Comparison of ENCODE assay signal across 7 cellular contexts in the genomic region with DNA sequence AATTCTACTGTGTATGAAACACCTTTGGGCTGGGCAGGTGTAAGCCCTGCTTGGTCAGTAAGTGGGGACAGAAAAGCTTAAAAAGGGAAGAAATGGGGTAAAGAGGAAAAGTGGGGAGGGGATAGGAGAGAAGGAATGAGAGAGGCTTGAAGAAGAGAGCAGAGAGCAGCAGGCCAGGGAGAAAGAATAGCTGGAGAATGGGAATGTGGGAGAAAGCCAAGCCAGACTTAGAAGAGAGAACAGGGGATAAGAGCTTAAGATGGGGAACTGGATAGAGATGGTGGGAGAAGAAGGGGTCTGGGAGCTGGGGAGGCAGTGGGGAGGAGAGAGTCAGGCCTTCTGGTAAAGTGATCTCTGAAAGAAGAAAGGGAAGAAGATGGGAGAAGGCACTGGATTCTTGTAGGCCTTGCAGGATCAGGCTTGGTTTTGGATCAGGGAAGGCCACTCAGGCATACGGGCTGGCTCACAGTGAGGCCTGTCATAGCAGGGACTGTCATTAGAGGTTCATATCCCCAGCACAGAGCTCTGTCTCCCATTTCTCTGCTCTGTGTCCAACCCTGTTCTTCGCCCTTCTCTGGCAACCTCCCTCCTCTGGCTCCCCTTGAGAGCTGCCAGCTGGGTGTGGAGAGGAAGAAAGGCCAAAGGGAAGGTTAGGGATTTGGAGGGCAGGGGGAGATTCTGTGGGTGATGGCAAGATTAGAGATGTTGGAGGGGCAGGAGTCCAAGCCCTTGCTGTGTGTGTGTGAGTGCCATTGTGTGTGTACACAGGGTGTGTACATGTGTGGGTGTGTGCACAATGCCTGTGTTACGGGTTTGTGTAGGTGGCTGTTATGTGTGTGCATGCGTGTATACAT. TPM values are rescaled to one million over a fixed set of nuclear protein-coding genes. Genes with fewer than 3 reads are reported as not detected.
DNase-seq lines count a peak whose midpoint lies in the region; ATAC-seq and TF ChIP-seq lines count a peak whose summit lies in the region.
"Had no signal": no experiment of that assay in that cellular context is flagged by ENCODE, and none has a peak within 500 bp of the region (broad histone marks: within the 10 kb centered on the region; RNA-seq: fewer than 3 reads in every experiment).

No MANE protein-coding gene starts in this region.

- ATAC-seq in RWPE2 (ENCODE audit: low read depth) (no peak), GM18909 (IDR thresholded peaks at IDR 0.05; ENCODE audit: poor library complexity, unreplicated experiment) (no peak), GM18520 (IDR thresholded peaks at IDR 0.05; ENCODE audit: unreplicated experiment) (no peak)

- no peaks in the 10 kb centered on the region for H3K36me3 ChIP-seq in RWPE2 (ENCODE audit: low read depth)
- no peaks in the 10 kb centered on the region for H3K36me3 ChIP-seq in liver (ENCODE audit: control insufficient read depth in 4 of 4, insufficient read depth in 3 of 4, low read depth in 1 of 4, low read length in 3 of 4)

- no peak overlapping the region for H3K9ac ChIP-seq in liver (ENCODE audit: low read depth in 1 of 2, low read length in 2 of 2)

- WGBS in liver, result 84% methylated on average over 4 of the region's 4 CpGs

- no peaks in the 10 kb centered on the region for H3K9me3 ChIP-seq in AG04450 (ENCODE audit: control insufficient read depth, insufficient read depth, low read length)
- H3K9me3 ChIP-seq in RWPE2 (ENCODE audit: severe bottlenecking), result no peaks in the 10 kb centered on the region
- H3K9me3 ChIP-seq in liver (ENCODE audit: control insufficient read depth in 4 of 4, low read length in 3 of 4), result no peaks in the 10 kb centered on the region
- H3K9me3 ChIP-seq: mucosa of descending colon had no signal

- TF ChIP-seq RAD21 in liver (IDR thresholded peaks at IDR 0.05), result no peak

- H3K27me3 ChIP-seq in AG04450 (ENCODE audit: control insufficient read depth, insufficient read depth, low read length) (no peaks in the 10 kb centered on the region), RWPE2 (ENCODE audit: insufficient read depth, poor library complexity, severe bottlenecking) (no peaks in the 10 kb centered on the region), liver (ENCODE audit: control insufficient read depth in 4 of 4, insufficient read depth in 4 of 4, low read length in 3 of 4) (no peaks in the 10 kb centered on the region)

- CTCF ChIA-PET in AG04450 (lab: Charles Lee), result interaction anchor here (1.1 kb wide), 1 partner anchor 10 kb away, joined by 3 read pairs; the partner anchor contains the start of gene SYNGAP1

- TF ChIP-seq CTCF in AG04450 (IDR thresholded peaks at IDR 0.05; ENCODE audit: low read depth, low read length) (no peak), RWPE2 (IDR thresholded peaks at IDR 0.05; ENCODE audit: poor library complexity, severe bottlenecking) (peak; percentile 7), liver (IDR thresholded peaks at IDR 0.05; ENCODE audit: low read depth, low read length, missing input control) (no peak)

- POLR2A ChIA-PET in AG04450 (lab: Yijun Ruan, JAX), result interaction anchor here (1.0 kb wide), 1 partner anchor 111 kb away, joined by 17 read pairs; no protein-coding TSS in a partner anchor

- H3K4me3 ChIP-seq in AG04450 (ENCODE audit: low read depth, low read length) (peak overlapping the region; percentile 73; the same call in 1 of the 2 replicates), RWPE2 (ENCODE audit: severe bottlenecking) (peak overlapping the region; percentile 69), liver (ENCODE audit: low read depth in 1 of 3, low read length in 3 of 3) (no peak overlapping the region)

- no peak overlapping the region for H3K27ac ChIP-seq in AG04450 (ENCODE audit: low read depth, low read length)
- H3K27ac ChIP-seq in RWPE2 (ENCODE audit: poor library complexity, severe bottlenecking), result peak overlapping the region; percentile 82
- peak overlapping the region; percentile 23 to 27 for H3K27ac ChIP-seq in liver (ENCODE audit: low read depth in 1 of 2, low read length in 2 of 2)

- H3K4me1 ChIP-seq in RWPE2 (ENCODE audit: insufficient read depth, poor library complexity, severe bottlenecking), result peaks cover 30% of the 10 kb centered on the region
- H3K4me1 ChIP-seq in liver (ENCODE audit: control insufficient read depth in 4 of 4, insufficient read depth in 4 of 4, low read length in 3 of 4), result peaks cover 13 to 47% (median 28%) of the 10 kb centered on the region in 4 donors

- DNase-seq in AG04450 (ENCODE audit: low read depth, low spot score) (no peak), RWPE2 (ENCODE audit: low spot score) (no peak)
- DNase-seq in stimulated activated naive CD4-positive, alpha-beta T cell treated with Interleukin-2 at 50 U/mL for 16 hours (lab: John Stamatoyannopoulos, UW), result no peak

TF ChIP-seq in liver, 16 proteins besides CTCF, POLR2A, EP300 and RAD21:
- TF ChIP-seq, protein P1, sequence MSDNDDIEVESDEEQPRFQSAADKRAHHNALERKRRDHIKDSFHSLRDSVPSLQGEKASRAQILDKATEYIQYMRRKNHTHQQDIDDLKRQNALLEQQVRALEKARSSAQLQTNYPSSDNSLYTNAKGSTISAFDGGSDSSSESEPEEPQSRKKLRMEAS (IDR thresholded peaks at IDR 0.05), result no peak
- TF ChIP-seq YY1 (IDR thresholded peaks at IDR 0.05) (no peak), GABPA (IDR thresholded peaks at IDR 0.05 in 1 of 2, conservative IDR thresholded peaks at IDR 0.05 in 1 of 2) (no peak), HNF4G (IDR thresholded peaks at IDR 0.05) (no peak), TAF1 (conservative IDR thresholded peaks at IDR 0.05) (no peak), EGR1 (IDR thresholded peaks at IDR 0.05; ENCODE audit: low read depth in 2 of 2) (no peak), ZBTB33 (IDR thresholded peaks at IDR 0.05) (no peak), REST (IDR thresholded peaks at IDR 0.05) (no peak), NR2F2 (IDR thresholded peaks at IDR 0.05) (no peak), FOXA2 (IDR thresholded peaks at IDR 0.05) (no peak), ATF3 (IDR thresholded peaks at IDR 0.05) (no peak), FOXA1 (IDR thresholded peaks at IDR 0.05) (no peak)

RNA-seq across cellular contexts. Expression of gene SYNGAP1, which starts 9.3 kb away (rescaled TPM):
- polyA plus RNA-seq in AG04450 (2011; rRNA removed), result 5.3 and 6.5 TPM in 2 replicates
- 7.9 and 9.1 TPM in 2 replicates for polyA minus RNA-seq in AG04450 (2011; rRNA and poly(A)+ RNA removed)
- total RNA-seq in liver, result 1 to 10 TPM; 1.1 to 1.8 TPM
- polyA plus RNA-seq in liver, result 1 to 10 TPM in 1 of 2 donors, under 1 TPM in 1; 0.32 to 1.2 TPM

RNA-seq across cellular contexts. Expression of gene CUTA, which starts 11.2 kb away (rescaled TPM):
- polyA plus RNA-seq in AG04450 (2011; rRNA removed), result 298 and 340 TPM in 2 replicates
- polyA minus RNA-seq in AG04450 (2011; rRNA and poly(A)+ RNA removed), result 153 and 179 TPM in 2 replicates
- total RNA-seq in liver, result 10 to 100 TPM; 33.1 to 46.0 TPM
- 100 to 1,000 TPM; 140 to 164 TPM for polyA plus RNA-seq in liver

RNA-seq across cellular contexts. Expression of gene PHF1, which starts 18.3 kb away (rescaled TPM):
- polyA plus RNA-seq in AG04450 (2011; rRNA removed) (26.6 and 29.7 TPM in 2 replicates), liver (10 to 100 TPM in 1 of 2 donors, 1 to 10 TPM in 1; 9.9 to 13.1 TPM)
- polyA minus RNA-seq in AG04450 (2011; rRNA and poly(A)+ RNA removed), result 23.6 and 32.0 TPM in 2 replicates
- 10 to 100 TPM in 1 of 2 donors, 1 to 10 TPM in 1; 7.2 to 13.5 TPM for total RNA-seq in liver

RNA-seq across cellular contexts. Expression of gene ZBTB9, which starts 25.3 kb away (rescaled TPM):
- 5.8 and 6.0 TPM in 2 replicates for polyA plus RNA-seq in AG04450 (2011; rRNA removed)
- 7.7 and 8.0 TPM in 2 replicates for polyA minus RNA-seq in AG04450 (2011; rRNA and poly(A)+ RNA removed)
- 1 to 10 TPM; 1.6 to 3.4 TPM for total RNA-seq in liver
- polyA plus RNA-seq in liver, result 1 to 10 TPM; 1.1 to 3.0 TPM

RNA-seq across cellular contexts. Expression of gene KIFC1, which starts 37.5 kb away (rescaled TPM):
- polyA plus RNA-seq in AG04450 (2011; rRNA removed) (10.2 TPM in 2 replicates), liver (1 to 10 TPM in 1 of 2 donors, under 1 TPM in 1; 0.29 to 2.2 TPM)
- polyA minus RNA-seq in AG04450 (2011; rRNA and poly(A)+ RNA removed), result 13.0 and 14.6 TPM in 2 replicates
- 10 to 100 TPM in 1 of 2 donors, under 1 TPM in 1; 0.08 to 30.0 TPM for total RNA-seq in liver

Comparison
In these comparisons a context has a peak if more than half of its experiments do, and no peak if none do; other contexts are left out.
1. H3K4me3 ChIP-seq: peak in AG04450 (single experiment) and RWPE2 (single experiment); none in liver (0 of 3).